Comparison of ENCODE assay signal across 9 cellular contexts in genomic region chr13:99984463-99985242, GRCh38. TPM values are rescaled to one million over a fixed set of nuclear protein-coding genes. Genes with fewer than 3 reads are reported as not detected.
DNase-seq lines count a peak whose midpoint lies in the region; FAIRE-seq lines count a peak whose summit lies in the region.
"Had no signal": no experiment of that assay in that cellular context is flagged by ENCODE, and none has a peak within 500 bp of the region (broad histone marks: within the 10 kb centered on the region; RNA-seq: fewer than 3 reads in every experiment).

No MANE protein-coding gene starts in this region.

- H3K4me2 ChIP-seq in neuronal stem cell (ENCODE audit: insufficient read depth, low read length, poor library complexity, severe bottlenecking), result peak overlapping the region; percentile 59

- H3K4me3 ChIP-seq in NT2/D1 (ENCODE audit: insufficient read length, low read depth), result peak overlapping the region; percentile 79
- H3K4me3 ChIP-seq in neuronal stem cell (ENCODE audit: low read length in 2 of 2), result peak overlapping the region; percentile 93 to 99

- H3K9me3 ChIP-seq in NT2/D1 (ENCODE audit: insufficient read depth, low read length) (no peaks in the 10 kb centered on the region), neuronal stem cell (replicated peaks in 1 of 2; ENCODE audit: control insufficient read depth in 2 of 2, insufficient read depth in 1 of 2, low read depth in 1 of 2, low read length in 2 of 2) (no peaks in the 10 kb centered on the region)

- H3K27me3 ChIP-seq in NT2/D1 (ENCODE audit: insufficient read depth, insufficient read length) (peaks cover 47% of the 10 kb centered on the region), neuronal stem cell (ENCODE audit: control insufficient read depth in 3 of 3, insufficient read depth in 3 of 3, low read depth in 1 of 3, low read length in 3 of 3) (peaks cover 0 to 16% (median 3%) of the 10 kb centered on the region in 3 experiments)

- H3K14ac ChIP-seq in neuronal stem cell (ENCODE audit: low read length), result peak overlapping the region; percentile 14

- peak; percentile 35 for DNase-seq in activated CD4-positive, alpha-beta T cell treated with anti-CD3 and anti-CD28 coated beads for 48 hours
- no peak for DNase-seq in activated CD4-positive, alpha-beta T cell treated with anti-CD3 and anti-CD28 coated beads for 1 hour
- DNase-seq in NT2/D1 (ENCODE audit: low read depth, low spot score), result no peak
- no peak for DNase-seq in neuronal stem cell (ENCODE audit: low spot score)
- DNase-seq in NCI-H2227 treated with DMSO at 0.1 percent for 48 hours (lab: John Stamatoyannopoulos, UW), result no peak
- no peak for DNase-seq in RPMI8226
- DNase-seq in HTR-8/SVneo (ENCODE audit: insufficient read length, low spot score), result no peak
- DNase-seq: C1 segment of cervical spinal cord had no signal

- H3K9ac ChIP-seq in NT2/D1 (ENCODE audit: insufficient read length, low read depth), result peak overlapping the region; percentile 83
- H3K9ac ChIP-seq in neuronal stem cell (ENCODE audit: low read depth, low read length, poor library complexity), result peak overlapping the region; percentile 99

- no peak overlapping the region for H2BK120ac ChIP-seq in neuronal stem cell (ENCODE audit: low read depth, low read length)

- H4K8ac ChIP-seq in neuronal stem cell (ENCODE audit: low read depth, low read length), result no peak overlapping the region

- no peak overlapping the region for H3K4ac ChIP-seq in neuronal stem cell (ENCODE audit: low read length)

- H3K4me1 ChIP-seq in NT2/D1 (ENCODE audit: insufficient read depth, insufficient read length) (peaks cover 4% of the 10 kb centered on the region), neuronal stem cell (ENCODE audit: control insufficient read depth in 2 of 2, insufficient read depth in 1 of 2, low read depth in 1 of 2, low read length in 2 of 2) (peaks cover 17% of the 10 kb centered on the region in 2 donors)

- H2BK12ac ChIP-seq in neuronal stem cell (ENCODE audit: low read length), result peak overlapping the region; percentile 33

- peaks cover 2% of the 10 kb centered on the region for H3K79me1 ChIP-seq in neuronal stem cell (ENCODE audit: low read depth, low read length)

- H3K27ac ChIP-seq in cingulate gyrus (ENCODE audit: low read depth, low read length), result peak overlapping the region; percentile 60
- H3K27ac ChIP-seq in neuronal stem cell (replicated peaks; ENCODE audit: low read length), result peak overlapping the region; percentile 99

- peak overlapping the region; percentile 33 for H2AK5ac ChIP-seq in neuronal stem cell (ENCODE audit: low read depth, low read length)

- peak overlapping the region; percentile 94 for H2BK5ac ChIP-seq in neuronal stem cell (ENCODE audit: low read length)

- no peak overlapping the region for H2BK15ac ChIP-seq in neuronal stem cell (ENCODE audit: low read length)

- no peak for FAIRE-seq in HTR-8/SVneo (lab: Jason Lieb, UNC)

- no CpG with 5 or more reads among the region's 44 CpGs for WGBS in neuronal stem cell (ENCODE audit: extremely low coverage in 2 of 2, insufficient read length in 2 of 2, insufficient replicate concordance in 1 of 2), 2 donors

- H3K36me3 ChIP-seq in NT2/D1 (ENCODE audit: insufficient read depth, insufficient read length, low read length) (no peaks in the 10 kb centered on the region), neuronal stem cell (replicated peaks in 1 of 2; ENCODE audit: control insufficient read depth in 2 of 2, insufficient read depth in 2 of 2, low read length in 2 of 2) (peaks cover 17 to 63% of the 10 kb centered on the region in 2 donors)

- H2AFZ ChIP-seq in neuronal stem cell (ENCODE audit: low read length), result no peak overlapping the region

- H3K18ac ChIP-seq in neuronal stem cell (ENCODE audit: low read length), result peak overlapping the region; percentile 92

- no peak overlapping the region for H4K91ac ChIP-seq in neuronal stem cell (ENCODE audit: low read depth, low read length, poor library complexity)

- peak overlapping the region; percentile 71 for H3K23ac ChIP-seq in neuronal stem cell (ENCODE audit: low read depth, low read length, poor library complexity)

RNA-seq across cellular contexts. Expression of gene ZIC2, which starts 3.1 kb away (rescaled TPM):
- 120 TPM for polyA plus RNA-seq in neuronal stem cell (2013, experiment 1 of 2)
- 122 TPM for polyA plus RNA-seq in neuronal stem cell (2013, experiment 2 of 2)

RNA-seq across cellular contexts. Expression of gene ZIC5, which starts 13.1 kb away (rescaled TPM):
- 18.1 TPM for polyA plus RNA-seq in neuronal stem cell (2013, experiment 1 of 2)
- polyA plus RNA-seq in neuronal stem cell (2013, experiment 2 of 2), result 18.3 TPM
